ENCODE assay signal across 8 cellular contexts in genomic region chr9:127862075-127863011, GRCh38. TPM values are rescaled to one million over a fixed set of nuclear protein-coding genes. Genes with fewer than 3 reads are reported as not detected.
DNase-seq lines count a peak whose midpoint lies in the region; ATAC-seq and TF ChIP-seq lines count a peak whose summit lies in the region.

No MANE protein-coding gene starts in this region.

- ATAC-seq in HG03342 (IDR thresholded peaks at IDR 0.05; ENCODE audit: unreplicated experiment) (no peak), HG02970 (IDR thresholded peaks at IDR 0.05; ENCODE audit: low FRiP score, unreplicated experiment) (no peak), GM21529 (IDR thresholded peaks at IDR 0.05; ENCODE audit: unreplicated experiment) (no peak)

- TF ChIP-seq CTCF in left ventricle myocardium inferior (IDR thresholded peaks at IDR 0.05; ENCODE audit: borderline replicate concordance): no peak

- H3K27me3 ChIP-seq in left ventricle myocardium inferior (ENCODE audit: low read depth): no peaks in the 10 kb centered on the region

- H3K27ac ChIP-seq in left ventricle myocardium inferior (replicated peaks): peak overlapping the region; percentile 97

- peak overlapping the region; percentile 2 for H3K4me3 ChIP-seq in left ventricle myocardium inferior

- no peaks in the 10 kb centered on the region for H3K9me3 ChIP-seq in left ventricle myocardium inferior (replicated peaks)

- peaks cover 97% of the 10 kb centered on the region for H3K4me1 ChIP-seq in left ventricle myocardium inferior

- H3K36me3 ChIP-seq in left ventricle myocardium inferior: peaks cover under 1% of the 10 kb centered on the region

- intact Hi-C loops in left ventricle myocardium inferior (cut with micrococcal nuclease): no loop called here

- DNase-seq in KBM-7 (peak; percentile 98), activated T-cell treated with anti-CD3 and anti-CD28 coated beads for 4 hours (peak; percentile 21), left ventricle myocardium inferior (peak; percentile 86), NCI-H2227 treated with DMSO at 0.1 percent for 48 hours (lab: John Stamatoyannopoulos, UW) (no peak)
- DNase-seq in stimulated activated CD4-positive, alpha-beta T cell treated with anti-CD3 and anti-CD28 coated beads, TNF-alpha, amount 100 ng/mL, for 1 hour (ENCODE audit: low read depth in 3 of 3, low spot score in 1 of 3): peak; percentile 20 to 35 (median 22)

- in situ Hi-C loops in KBM-7 (cut with MboI; ENCODE audit: low pct_unique_long_range_greater_than_20kb, low sequenced_read_pairs): no loop called here

RNA-seq across cellular contexts. Expression of gene ENG, which starts 7.9 kb away (rescaled TPM):
- total RNA-seq in left ventricle myocardium inferior: 139 TPM

RNA-seq across cellular contexts. Expression of gene AK1, which starts 15.1 kb away (rescaled TPM):
- total RNA-seq in left ventricle myocardium inferior: 844 TPM

RNA-seq across cellular contexts. Expression of gene ST6GALNAC6, which starts 37.1 kb away (rescaled TPM):
- total RNA-seq in left ventricle myocardium inferior: 48.4 TPM

RNA-seq across cellular contexts. Expression of gene ST6GALNAC4, which starts 54.5 kb away (rescaled TPM):
- 31.3 TPM for total RNA-seq in left ventricle myocardium inferior

RNA-seq across cellular contexts. Expression of gene FPGS, which starts 59.7 kb away (rescaled TPM):
- 38.0 TPM for total RNA-seq in left ventricle myocardium inferior
